15 cellular contexts compared by ENCODE assay signal in genomic region chr2:2899826-2900225, GRCh38.
"Had no signal": no experiment of that assay in that cellular context is flagged by ENCODE, and none has a peak within 500 bp of the region (broad histone marks: within the 10 kb centered on the region; RNA-seq: fewer than 3 reads in every experiment).

No MANE protein-coding gene starts in this region.

- H3K36me3 Mint-ChIP-seq: activated naive CD4-positive, alpha-beta T cell treated with anti-CD3 and anti-CD28 coated beads, Interleukin-2, amount 50 U/mL, for 72 hours; brain; immature natural killer cell; naive thymus-derived CD8-positive, alpha-beta T cell; stimulated activated effector memory CD8-positive, alpha-beta T cell treated with anti-CD3 and anti-CD28 coated beads, Interleukin-12 subunit alpha, Interleukin-12 subunit beta, amount 100 ng/mL, for 72 hours; WTC11 had no signal

- H3K27ac Mint-ChIP-seq: activated CD4-positive, alpha-beta T cell treated with anti-CD3 and anti-CD28 coated beads, Interleukin-2, amount 10 ng/mL, durations not matched to agents 24 days and 14 days; activated naive CD4-positive, alpha-beta T cell treated with anti-CD3 and anti-CD28 coated beads, Interleukin-2, amount 50 U/mL, for 72 hours; immature natural killer cell; naive thymus-derived CD8-positive, alpha-beta T cell; stimulated activated effector memory CD8-positive, alpha-beta T cell treated with anti-CD3 and anti-CD28 coated beads, Interleukin-12 subunit alpha, Interleukin-12 subunit beta, amount 100 ng/mL, for 72 hours; WTC11 had no signal

- H3K27me3 ChIP-seq: right atrium auricular region, tibial artery had no signal

- H3K4me1 ChIP-seq: right atrium auricular region, tibial artery had no signal

- H3K27me3 Mint-ChIP-seq: activated CD4-positive, alpha-beta T cell treated with anti-CD3 and anti-CD28 coated beads, Interleukin-2, amount 10 ng/mL, durations not matched to agents 24 days and 14 days; brain had no signal

- H3K9me3 ChIP-seq: right atrium auricular region, tibial artery had no signal

- H3K27ac ChIP-seq: right atrium auricular region, skin epidermis, tibial artery had no signal

- H3K4me3 Mint-ChIP-seq: activated CD4-positive, alpha-beta T cell treated with anti-CD3 and anti-CD28 coated beads, Interleukin-2, amount 10 ng/mL, durations not matched to agents 24 days and 14 days; brain; immature natural killer cell; naive thymus-derived CD8-positive, alpha-beta T cell; stimulated activated effector memory CD8-positive, alpha-beta T cell treated with anti-CD3 and anti-CD28 coated beads, Interleukin-12 subunit alpha, Interleukin-12 subunit beta, amount 100 ng/mL, for 72 hours; WTC11 had no signal

- H3K4me3 ChIP-seq: lung, mucosa of descending colon, right atrium auricular region, skin epidermis, tibial artery had no signal

- H3K9me3 Mint-ChIP-seq: activated CD4-positive, alpha-beta T cell treated with anti-CD3 and anti-CD28 coated beads, Interleukin-2, amount 10 ng/mL, durations not matched to agents 24 days and 14 days; activated naive CD4-positive, alpha-beta T cell treated with anti-CD3 and anti-CD28 coated beads, Interleukin-2, amount 50 U/mL, for 72 hours; immature natural killer cell; naive thymus-derived CD8-positive, alpha-beta T cell; stimulated activated effector memory CD8-positive, alpha-beta T cell treated with anti-CD3 and anti-CD28 coated beads, Interleukin-12 subunit alpha, Interleukin-12 subunit beta, amount 100 ng/mL, for 72 hours had no signal

- ATAC-seq: activated naive CD4-positive, alpha-beta T cell treated with anti-CD3 and anti-CD28 coated beads, Interleukin-2, amount 50 U/mL, for 72 hours; left cardiac atrium; mucosa of descending colon; naive thymus-derived CD8-positive, alpha-beta T cell; stimulated activated effector memory CD8-positive, alpha-beta T cell treated with anti-CD3 and anti-CD28 coated beads, Interleukin-12 subunit alpha, Interleukin-12 subunit beta, amount 100 ng/mL, for 72 hours; WTC11 had no signal

- DNase-seq: activated CD4-positive, alpha-beta T cell treated with anti-CD3 and anti-CD28 coated beads, Interleukin-2, amount 10 ng/mL, durations not matched to agents 24 days and 14 days; activated T-cell treated with anti-CD3 and anti-CD28 coated beads for 4 hours; amygdala; immature natural killer cell; left cardiac atrium; mucosa of descending colon; naive thymus-derived CD8-positive, alpha-beta T cell; tibial artery had no signal

- H3K4me1 Mint-ChIP-seq: immature natural killer cell had no signal

- H3K36me3 ChIP-seq: right atrium auricular region, tibial artery had no signal
